In the genomic region with DNA sequence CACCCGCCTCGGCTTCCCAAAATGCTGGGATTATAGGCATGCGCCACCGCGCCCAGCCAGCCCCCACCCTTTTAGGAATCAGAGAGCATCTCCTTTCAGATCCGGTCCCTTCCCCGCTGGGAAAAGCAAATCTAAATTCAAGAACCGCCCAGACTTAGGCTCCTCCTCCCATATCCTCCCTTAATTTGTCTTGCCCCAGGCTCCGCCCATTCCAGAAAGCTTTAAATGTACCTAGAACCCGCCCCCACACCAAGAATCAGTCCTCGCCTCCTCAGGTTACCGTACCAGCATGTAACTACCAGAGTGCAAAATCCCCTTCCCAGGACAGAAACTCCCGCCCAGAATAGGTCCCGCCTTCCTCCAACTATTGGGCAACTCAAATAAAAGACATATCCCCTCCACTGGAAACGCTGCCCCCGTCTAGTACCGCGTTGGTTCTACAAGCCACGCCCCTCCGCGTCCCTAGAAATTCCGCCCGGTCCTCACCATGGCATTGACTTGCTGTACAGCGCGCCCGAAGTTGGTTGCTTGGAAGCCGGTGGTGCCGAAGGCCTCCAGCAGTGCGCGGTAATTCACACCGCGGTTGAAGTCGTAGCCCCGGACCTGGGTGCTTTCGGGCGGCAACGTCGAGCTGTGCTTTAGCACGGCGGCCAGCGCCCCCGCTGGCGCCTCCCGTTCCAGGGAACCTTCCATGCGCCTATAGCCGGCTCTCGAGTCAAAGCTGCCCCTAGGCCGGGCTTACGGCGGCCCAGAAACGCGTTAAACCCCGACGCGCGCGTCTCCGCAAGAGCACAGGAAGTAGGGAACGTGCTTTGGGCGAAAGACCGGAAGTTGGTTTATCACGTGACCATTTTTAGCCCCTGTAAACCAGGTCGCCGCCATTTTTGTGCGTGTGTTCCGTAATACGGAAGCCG, we compare ENCODE assay signal across 8 cellular contexts. TPM values are rescaled to one million over a fixed set of nuclear protein-coding genes. Genes with fewer than 3 reads are reported as not detected.
DNase-seq lines count a peak whose midpoint lies in the region; ATAC-seq and TF ChIP-seq lines count a peak whose summit lies in the region.

DHPS (minus strand) TSS at position 807 of the 914 bp plus-strand sequence; CDS start at position 693, 114 bp downstream.

- H3K4me3 Mint-ChIP-seq in activated naive CD8-positive, alpha-beta T cell treated with anti-CD3 and anti-CD28 coated beads, Interleukin-2, amount 10 ng/mL, durations not matched to agents 7 days and 5 days, result peak within 1 kb of the TSS; percentile 89

- no peaks in the 10 kb centered on the region for H3K27me3 Mint-ChIP-seq in activated naive CD8-positive, alpha-beta T cell treated with anti-CD3 and anti-CD28 coated beads, Interleukin-2, amount 10 ng/mL, durations not matched to agents 7 days and 5 days

- H3K9me3 ChIP-seq in SU-DHL-6 (ENCODE audit: insufficient read depth, low read length) (no peaks in the 10 kb centered on the region), ovary (no peaks in the 10 kb centered on the region), thyroid gland (no peaks in the 10 kb centered on the region)

- H3F3A ChIP-seq in SU-DHL-6 (ENCODE audit: insufficient read depth), result peaks cover 18% of the 10 kb centered on the region

- no peaks in the 10 kb centered on the region for H3K9me3 Mint-ChIP-seq in activated naive CD8-positive, alpha-beta T cell treated with anti-CD3 and anti-CD28 coated beads, Interleukin-2, amount 10 ng/mL, durations not matched to agents 7 days and 5 days

- peak; percentile 93 for DNase-seq in GM10266 (ENCODE audit: extremely low spot score)
- DNase-seq in NCI-H128 (lab: John Stamatoyannopoulos, UW; ENCODE audit: unreplicated experiment), result peak; percentile 91
- peak; percentile 82 for DNase-seq in activated naive CD8-positive, alpha-beta T cell treated with anti-CD3 and anti-CD28 coated beads, Interleukin-2, amount 10 ng/mL, durations not matched to agents 7 days and 5 days
- DNase-seq in Right ventricle myocardium inferior (ENCODE audit: missing footprints), result peak; percentile 96
- DNase-seq in ovary, result peak; percentile 87 to 94 (median 91)
- DNase-seq in thyroid gland, result peak; percentile 94

- H3K36me3 ChIP-seq in SU-DHL-6 (ENCODE audit: low read length), result no peaks in the 10 kb centered on the region
- no peaks in the 10 kb centered on the region for H3K36me3 ChIP-seq in ovary
- peaks cover 20 to 33% of the 10 kb centered on the region in 2 donors for H3K36me3 ChIP-seq in thyroid gland

- H3K9ac ChIP-seq in SU-DHL-6 (ENCODE audit: low read length), result peak within 1 kb of the TSS; percentile 91

- TF ChIP-seq CTCF in GM10266 (IDR thresholded peaks at IDR 0.05; ENCODE audit: control insufficient read depth, insufficient read depth, low read depth, missing control alignments) (no peak), SU-DHL-6 (IDR thresholded peaks at IDR 0.05; ENCODE audit: insufficient read depth, low read length, poor library complexity, severe bottlenecking) (no peak), ovary (IDR thresholded peaks at IDR 0.05) (no peak), thyroid gland (IDR thresholded peaks at IDR 0.05) (peak in 1 of 6 experiments; percentile 19)

- H3K27ac ChIP-seq in SU-DHL-6 (ENCODE audit: low read depth, low read length), result peak within 1 kb of the TSS; percentile 92
- H3K27ac ChIP-seq in ovary, result peak within 1 kb of the TSS; percentile 81 to 96
- peak within 1 kb of the TSS; percentile 89 to 98 (median 94) for H3K27ac ChIP-seq in thyroid gland

- no peaks in the 10 kb centered on the region for H3K9me2 ChIP-seq in SU-DHL-6 (replicated peaks; ENCODE audit: insufficient read depth, low read length)

- TF ChIP-seq POLR2A in ovary (IDR thresholded peaks at IDR 0.05), result peak; percentile 55
- TF ChIP-seq POLR2A in thyroid gland (IDR thresholded peaks at IDR 0.05), result peak in 1 of 2 donors; percentile 51

- H3K4me3 ChIP-seq in SU-DHL-6 (ENCODE audit: insufficient read depth, low read length, poor library complexity, severe bottlenecking) (peak within 1 kb of the TSS; percentile 71), ovary (peak within 1 kb of the TSS; percentile 96), thyroid gland (replicated peaks in 1 of 3) (peak within 1 kb of the TSS; percentile 27 to 91 (median 77))

- H3K27me3 ChIP-seq in SU-DHL-6 (ENCODE audit: low read length) (no peaks in the 10 kb centered on the region), ovary (no peaks in the 10 kb centered on the region), thyroid gland (no peaks in the 10 kb centered on the region)

- peak; percentile 77 for ATAC-seq in HG02642 (IDR thresholded peaks at IDR 0.05; ENCODE audit: poor library complexity, unreplicated experiment)
- peak; percentile 75 for ATAC-seq in activated naive CD8-positive, alpha-beta T cell treated with anti-CD3 and anti-CD28 coated beads, Interleukin-2, amount 10 ng/mL, durations not matched to agents 7 days and 5 days (ENCODE audit: low read depth)
- peak; percentile 90 for ATAC-seq in Right ventricle myocardium inferior

- H3K79me2 ChIP-seq in SU-DHL-6 (ENCODE audit: insufficient read depth, low read length), result peaks cover 16% of the 10 kb centered on the region

- H3K27ac Mint-ChIP-seq in activated naive CD8-positive, alpha-beta T cell treated with anti-CD3 and anti-CD28 coated beads, Interleukin-2, amount 10 ng/mL, durations not matched to agents 7 days and 5 days, result peak within 1 kb of the TSS; percentile 89

- H3K4me2 ChIP-seq in SU-DHL-6 (ENCODE audit: low read depth, low read length, poor library complexity, severe bottlenecking), result peak within 1 kb of the TSS; percentile 60

- H4K20me1 ChIP-seq in SU-DHL-6 (ENCODE audit: low read depth, low read length), result no peaks in the 10 kb centered on the region; the same call in 1 of the 2 replicates

- peaks cover 20% of the 10 kb centered on the region for H3K36me3 Mint-ChIP-seq in activated naive CD8-positive, alpha-beta T cell treated with anti-CD3 and anti-CD28 coated beads, Interleukin-2, amount 10 ng/mL, durations not matched to agents 7 days and 5 days

- intact Hi-C loops in Right ventricle myocardium inferior (cut with DNase I), result loop anchor here (5.0 kb wide), 1 partner anchor 41 kb away; the partner anchor contains the start of gene TNPO2
- intact Hi-C loops in ovary (cut with DNase I), result no loop called here
- intact Hi-C loops in thyroid gland (cut with DNase I), result no loop called here

- TF ChIP-seq EP300 in ovary (IDR thresholded peaks at IDR 0.05), result no peak

- H2AFZ ChIP-seq in SU-DHL-6 (ENCODE audit: low read depth, low read length, severe bottlenecking), result peak within 1 kb of the TSS; percentile 82

- H3K4me1 ChIP-seq in ovary (ENCODE audit: insufficient read depth), result no peaks in the 10 kb centered on the region
- peaks cover 5 to 9% of the 10 kb centered on the region in 2 donors for H3K4me1 ChIP-seq in thyroid gland

- 0 to 1% (median 0%) methylated on average over 67 to 68 of the region's 68 CpGs for WGBS in ovary, 3 donors
- WGBS in thyroid gland, 2 donors, result 0% methylated on average over 50 to 55 of the region's 68 CpGs

- H3K4me1 Mint-ChIP-seq in activated naive CD8-positive, alpha-beta T cell treated with anti-CD3 and anti-CD28 coated beads, Interleukin-2, amount 10 ng/mL, durations not matched to agents 7 days and 5 days, result peaks cover 17% of the 10 kb centered on the region

- POLR2A ChIA-PET in activated naive CD8-positive, alpha-beta T cell treated with anti-CD3 and anti-CD28 coated beads, Interleukin-2, amount 10 ng/mL, durations not matched to agents 7 days and 5 days (lab: Charles Lee), result interaction anchor here (0.6 to 2.7 kb wide), 16 partner anchors 9 to 1122 kb away, joined by 3 to 25 read pairs (median 6); partner anchors contain the start of genes FBXW9, GET3, JUNB and RNASEH2A

RNA-seq across cellular contexts. Expression of gene DHPS, which starts in this region (rescaled TPM):
- total RNA-seq in activated naive CD8-positive, alpha-beta T cell treated with anti-CD3 and anti-CD28 coated beads, Interleukin-2, amount 10 ng/mL, durations not matched to agents 7 days and 5 days, result 100 to 1,000 TPM; 148 to 149 TPM
- 45.9 TPM for total RNA-seq in Right ventricle myocardium inferior
- 100 to 1,000 TPM in 1 of 7 donors, 10 to 100 TPM in 6; 63.7 to 147 (median 89.7) TPM for total RNA-seq in ovary
- polyA plus RNA-seq in ovary, result 10 to 100 TPM; 72.8 to 92.7 TPM
- 100 to 1,000 TPM; 105 to 122 (median 115) TPM for total RNA-seq in thyroid gland

Comparison
In these comparisons a context has a peak if more than half of its experiments do, and no peak if none do; other contexts are left out.
1. Peak in every context shown above with its lines: DNase-seq, ATAC-seq, H3K4me3 ChIP-seq and H3K27ac ChIP-seq.